Comparison of ENCODE assay signal across 1 cellular context in the genomic region with DNA sequence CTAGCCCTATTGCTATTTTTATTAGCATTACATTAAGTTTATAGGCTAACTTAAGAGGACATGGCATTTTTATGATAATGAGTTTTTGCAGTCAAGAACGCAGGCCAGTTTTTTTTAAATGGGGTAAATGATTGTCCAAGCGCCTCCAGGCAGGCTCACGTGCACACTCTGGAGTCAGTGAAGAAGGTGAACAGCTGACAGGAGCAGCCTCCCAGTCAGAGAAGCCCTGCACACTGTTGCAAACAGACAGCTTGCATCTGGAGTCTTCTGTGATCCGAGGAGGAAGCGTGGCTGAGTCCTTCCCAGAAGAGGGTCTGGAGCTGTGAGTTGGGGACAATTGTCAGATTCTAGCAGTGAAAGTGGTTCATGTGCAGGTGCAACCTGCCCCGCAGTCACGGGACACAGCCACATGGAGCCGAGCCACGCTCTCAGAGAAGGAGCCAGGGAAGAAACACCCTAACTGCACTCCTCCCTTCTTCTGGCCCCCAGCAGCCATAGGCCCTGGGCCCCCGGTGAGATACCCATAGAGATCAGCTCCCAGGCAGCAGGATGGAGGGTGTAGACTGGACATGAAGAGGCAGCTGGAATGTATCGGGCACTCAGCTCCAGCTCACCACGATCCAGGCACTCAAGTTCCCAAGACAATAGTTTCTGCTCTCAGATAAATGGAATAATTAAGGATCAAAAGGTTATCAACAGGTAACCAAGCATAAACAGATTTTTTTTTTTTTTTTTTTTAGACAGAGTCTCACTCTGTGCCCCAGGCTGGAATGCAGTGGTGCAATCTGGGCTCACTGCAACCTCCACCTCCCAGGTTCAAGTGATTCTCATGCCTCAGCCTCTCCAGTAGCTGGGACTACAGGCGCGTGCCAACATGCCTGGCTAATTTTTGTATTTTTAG.
TF ChIP-seq lines count a peak whose summit lies in the region.

No MANE protein-coding gene starts in this region.

TF ChIP-seq in HEK293, 187 proteins besides CTCF, POLR2A, EP300 and RAD21 (continued from another document and continues in another):
- TF ChIP-seq YY1 (tag by site-specific recombination; IDR thresholded peaks at IDR 0.05): no peak
- no peak for TF ChIP-seq ZNF707 (tag by site-specific recombination; IDR thresholded peaks at IDR 0.05)
- no peak for TF ChIP-seq ZNF560 (tag by site-specific recombination; IDR thresholded peaks at IDR 0.05; ENCODE audit: borderline replicate concordance)
- TF ChIP-seq ZNF37A (tag by site-specific recombination; IDR thresholded peaks at IDR 0.05): no peak
- TF ChIP-seq, protein P1, sequence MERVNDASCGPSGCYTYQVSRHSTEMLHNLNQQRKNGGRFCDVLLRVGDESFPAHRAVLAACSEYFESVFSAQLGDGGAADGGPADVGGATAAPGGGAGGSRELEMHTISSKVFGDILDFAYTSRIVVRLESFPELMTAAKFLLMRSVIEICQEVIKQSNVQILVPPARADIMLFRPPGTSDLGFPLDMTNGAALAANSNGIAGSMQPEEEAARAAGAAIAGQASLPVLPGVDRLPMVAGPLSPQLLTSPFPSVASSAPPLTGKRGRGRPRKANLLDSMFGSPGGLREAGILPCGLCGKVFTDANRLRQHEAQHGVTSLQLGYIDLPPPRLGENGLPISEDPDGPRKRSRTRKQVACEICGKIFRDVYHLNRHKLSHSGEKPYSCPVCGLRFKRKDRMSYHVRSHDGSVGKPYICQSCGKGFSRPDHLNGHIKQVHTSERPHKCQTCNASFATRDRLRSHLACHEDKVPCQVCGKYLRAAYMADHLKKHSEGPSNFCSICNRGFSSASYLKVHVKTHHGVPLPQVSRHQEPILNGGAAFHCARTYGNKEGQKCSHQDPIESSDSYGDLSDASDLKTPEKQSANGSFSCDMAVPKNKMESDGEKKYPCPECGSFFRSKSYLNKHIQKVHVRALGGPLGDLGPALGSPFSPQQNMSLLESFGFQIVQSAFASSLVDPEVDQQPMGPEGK (tag by site-specific recombination; IDR thresholded peaks at IDR 0.05): no peak
- TF ChIP-seq ZBTB20 (tag by site-specific recombination; IDR thresholded peaks at IDR 0.05): no peak
- no peak for TF ChIP-seq ZNF48 (tag by site-specific recombination; IDR thresholded peaks at IDR 0.05)
- TF ChIP-seq, protein P2, sequence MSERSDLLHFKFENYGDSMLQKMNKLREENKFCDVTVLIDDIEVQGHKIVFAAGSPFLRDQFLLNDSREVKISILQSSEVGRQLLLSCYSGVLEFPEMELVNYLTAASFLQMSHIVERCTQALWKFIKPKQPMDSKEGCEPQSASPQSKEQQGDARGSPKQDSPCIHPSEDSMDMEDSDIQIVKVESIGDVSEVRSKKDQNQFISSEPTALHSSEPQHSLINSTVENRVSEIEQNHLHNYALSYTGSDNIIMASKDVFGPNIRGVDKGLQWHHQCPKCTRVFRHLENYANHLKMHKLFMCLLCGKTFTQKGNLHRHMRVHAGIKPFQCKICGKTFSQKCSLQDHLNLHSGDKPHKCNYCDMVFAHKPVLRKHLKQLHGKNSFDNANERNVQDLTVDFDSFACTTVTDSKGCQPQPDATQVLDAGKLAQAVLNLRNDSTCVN (tag by site-specific recombination; optimal IDR thresholded peaks at IDR 0.05): peak; percentile 19
- no peak for TF ChIP-seq ZNF354C (tag by site-specific recombination; IDR thresholded peaks at IDR 0.05; ENCODE audit: borderline replicate concordance, low read depth)
- TF ChIP-seq, protein P3, sequence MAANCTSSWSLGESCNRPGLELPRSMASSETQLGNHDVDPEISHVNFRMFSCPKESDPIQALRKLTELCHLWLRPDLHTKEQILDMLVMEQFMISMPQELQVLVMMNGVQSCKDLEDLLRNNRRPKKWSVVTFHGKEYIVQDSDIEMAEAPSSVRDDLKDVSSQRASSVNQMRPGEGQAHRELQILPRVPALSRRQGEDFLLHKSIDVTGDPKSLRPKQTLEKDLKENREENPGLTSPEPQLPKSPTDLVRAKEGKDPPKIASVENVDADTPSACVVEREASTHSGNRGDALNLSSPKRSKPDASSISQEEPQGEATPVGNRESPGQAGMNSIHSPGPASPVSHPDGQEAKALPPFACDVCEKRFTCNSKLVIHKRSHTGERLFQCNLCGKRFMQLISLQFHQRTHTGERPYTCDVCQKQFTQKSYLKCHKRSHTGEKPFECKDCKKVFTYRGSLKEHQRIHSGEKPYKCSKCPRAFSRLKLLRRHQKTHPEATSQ (tag by site-specific recombination; IDR thresholded peaks at IDR 0.05): no peak
- no peak for TF ChIP-seq ZNF23 (tag by site-specific recombination; IDR thresholded peaks at IDR 0.05; ENCODE audit: borderline replicate concordance)
- TF ChIP-seq IKZF3 (tag by site-specific recombination; IDR thresholded peaks at IDR 0.05): 0 out of 2 replicates have a peak, but pooled peaks have one; percentile 7
- TF ChIP-seq, protein P4, sequence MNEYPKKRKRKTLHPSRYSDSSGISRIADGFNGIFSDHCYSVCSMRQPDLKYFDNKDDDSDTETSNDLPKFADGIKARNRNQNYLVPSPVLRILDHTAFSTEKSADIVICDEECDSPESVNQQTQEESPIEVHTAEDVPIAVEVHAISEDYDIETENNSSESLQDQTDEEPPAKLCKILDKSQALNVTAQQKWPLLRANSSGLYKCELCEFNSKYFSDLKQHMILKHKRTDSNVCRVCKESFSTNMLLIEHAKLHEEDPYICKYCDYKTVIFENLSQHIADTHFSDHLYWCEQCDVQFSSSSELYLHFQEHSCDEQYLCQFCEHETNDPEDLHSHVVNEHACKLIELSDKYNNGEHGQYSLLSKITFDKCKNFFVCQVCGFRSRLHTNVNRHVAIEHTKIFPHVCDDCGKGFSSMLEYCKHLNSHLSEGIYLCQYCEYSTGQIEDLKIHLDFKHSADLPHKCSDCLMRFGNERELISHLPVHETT (tag by site-specific recombination; IDR thresholded peaks at IDR 0.05): no peak
- TF ChIP-seq ZNF24 (tag by site-specific recombination; IDR thresholded peaks at IDR 0.05): no peak
- no peak for TF ChIP-seq ZNF302 (tag by site-specific recombination; IDR thresholded peaks at IDR 0.05; ENCODE audit: low read depth)
- TF ChIP-seq ZNF623 (tag by site-specific recombination; IDR thresholded peaks at IDR 0.05): no peak
- TF ChIP-seq ZNF157 (tag by site-specific recombination; IDR thresholded peaks at IDR 0.05): no peak
- TF ChIP-seq FEZF1 (tag by site-specific recombination; IDR thresholded peaks at IDR 0.05): peak; percentile 98
- TF ChIP-seq, protein P5, sequence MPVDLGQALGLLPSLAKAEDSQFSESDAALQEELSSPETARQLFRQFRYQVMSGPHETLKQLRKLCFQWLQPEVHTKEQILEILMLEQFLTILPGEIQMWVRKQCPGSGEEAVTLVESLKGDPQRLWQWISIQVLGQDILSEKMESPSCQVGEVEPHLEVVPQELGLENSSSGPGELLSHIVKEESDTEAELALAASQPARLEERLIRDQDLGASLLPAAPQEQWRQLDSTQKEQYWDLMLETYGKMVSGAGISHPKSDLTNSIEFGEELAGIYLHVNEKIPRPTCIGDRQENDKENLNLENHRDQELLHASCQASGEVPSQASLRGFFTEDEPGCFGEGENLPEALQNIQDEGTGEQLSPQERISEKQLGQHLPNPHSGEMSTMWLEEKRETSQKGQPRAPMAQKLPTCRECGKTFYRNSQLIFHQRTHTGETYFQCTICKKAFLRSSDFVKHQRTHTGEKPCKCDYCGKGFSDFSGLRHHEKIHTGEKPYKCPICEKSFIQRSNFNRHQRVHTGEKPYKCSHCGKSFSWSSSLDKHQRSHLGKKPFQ (tag by site-specific recombination; IDR thresholded peaks at IDR 0.05): peak; percentile 39; the same call in 1 of the 2 replicates
- TF ChIP-seq TCF7L2 (IDR thresholded peaks at IDR 0.05; ENCODE audit: borderline replicate concordance, low read depth, low read length): no peak
- TF ChIP-seq, protein P6, sequence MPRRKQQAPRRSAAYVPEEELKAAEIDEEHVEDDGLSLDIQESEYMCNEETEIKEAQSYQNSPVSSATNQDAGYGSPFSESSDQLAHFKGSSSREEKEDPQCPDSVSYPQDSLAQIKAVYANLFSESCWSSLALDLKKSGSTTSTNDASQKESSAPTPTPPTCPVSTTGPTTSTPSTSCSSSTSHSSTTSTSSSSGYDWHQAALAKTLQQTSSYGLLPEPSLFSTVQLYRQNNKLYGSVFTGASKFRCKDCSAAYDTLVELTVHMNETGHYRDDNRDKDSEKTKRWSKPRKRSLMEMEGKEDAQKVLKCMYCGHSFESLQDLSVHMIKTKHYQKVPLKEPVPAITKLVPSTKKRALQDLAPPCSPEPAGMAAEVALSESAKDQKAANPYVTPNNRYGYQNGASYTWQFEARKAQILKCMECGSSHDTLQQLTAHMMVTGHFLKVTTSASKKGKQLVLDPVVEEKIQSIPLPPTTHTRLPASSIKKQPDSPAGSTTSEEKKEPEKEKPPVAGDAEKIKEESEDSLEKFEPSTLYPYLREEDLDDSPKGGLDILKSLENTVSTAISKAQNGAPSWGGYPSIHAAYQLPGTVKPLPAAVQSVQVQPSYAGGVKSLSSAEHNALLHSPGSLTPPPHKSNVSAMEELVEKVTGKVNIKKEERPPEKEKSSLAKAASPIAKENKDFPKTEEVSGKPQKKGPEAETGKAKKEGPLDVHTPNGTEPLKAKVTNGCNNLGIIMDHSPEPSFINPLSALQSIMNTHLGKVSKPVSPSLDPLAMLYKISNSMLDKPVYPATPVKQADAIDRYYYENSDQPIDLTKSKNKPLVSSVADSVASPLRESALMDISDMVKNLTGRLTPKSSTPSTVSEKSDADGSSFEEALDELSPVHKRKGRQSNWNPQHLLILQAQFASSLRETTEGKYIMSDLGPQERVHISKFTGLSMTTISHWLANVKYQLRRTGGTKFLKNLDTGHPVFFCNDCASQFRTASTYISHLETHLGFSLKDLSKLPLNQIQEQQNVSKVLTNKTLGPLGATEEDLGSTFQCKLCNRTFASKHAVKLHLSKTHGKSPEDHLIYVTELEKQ (tag by site-specific recombination; IDR thresholded peaks at IDR 0.05; ENCODE audit: borderline replicate concordance): peak; percentile 93
- no peak for TF ChIP-seq BCL11A (tag by site-specific recombination; IDR thresholded peaks at IDR 0.05; ENCODE audit: low read depth)
- no peak for TF ChIP-seq ZNF768 (tag by site-specific recombination; IDR thresholded peaks at IDR 0.05)
- TF ChIP-seq ZNF473 (tag by site-specific recombination; IDR thresholded peaks at IDR 0.05): no peak
- no peak for TF ChIP-seq ZBTB21 (tag by site-specific recombination; IDR thresholded peaks at IDR 0.05)
- TF ChIP-seq, protein P7, sequence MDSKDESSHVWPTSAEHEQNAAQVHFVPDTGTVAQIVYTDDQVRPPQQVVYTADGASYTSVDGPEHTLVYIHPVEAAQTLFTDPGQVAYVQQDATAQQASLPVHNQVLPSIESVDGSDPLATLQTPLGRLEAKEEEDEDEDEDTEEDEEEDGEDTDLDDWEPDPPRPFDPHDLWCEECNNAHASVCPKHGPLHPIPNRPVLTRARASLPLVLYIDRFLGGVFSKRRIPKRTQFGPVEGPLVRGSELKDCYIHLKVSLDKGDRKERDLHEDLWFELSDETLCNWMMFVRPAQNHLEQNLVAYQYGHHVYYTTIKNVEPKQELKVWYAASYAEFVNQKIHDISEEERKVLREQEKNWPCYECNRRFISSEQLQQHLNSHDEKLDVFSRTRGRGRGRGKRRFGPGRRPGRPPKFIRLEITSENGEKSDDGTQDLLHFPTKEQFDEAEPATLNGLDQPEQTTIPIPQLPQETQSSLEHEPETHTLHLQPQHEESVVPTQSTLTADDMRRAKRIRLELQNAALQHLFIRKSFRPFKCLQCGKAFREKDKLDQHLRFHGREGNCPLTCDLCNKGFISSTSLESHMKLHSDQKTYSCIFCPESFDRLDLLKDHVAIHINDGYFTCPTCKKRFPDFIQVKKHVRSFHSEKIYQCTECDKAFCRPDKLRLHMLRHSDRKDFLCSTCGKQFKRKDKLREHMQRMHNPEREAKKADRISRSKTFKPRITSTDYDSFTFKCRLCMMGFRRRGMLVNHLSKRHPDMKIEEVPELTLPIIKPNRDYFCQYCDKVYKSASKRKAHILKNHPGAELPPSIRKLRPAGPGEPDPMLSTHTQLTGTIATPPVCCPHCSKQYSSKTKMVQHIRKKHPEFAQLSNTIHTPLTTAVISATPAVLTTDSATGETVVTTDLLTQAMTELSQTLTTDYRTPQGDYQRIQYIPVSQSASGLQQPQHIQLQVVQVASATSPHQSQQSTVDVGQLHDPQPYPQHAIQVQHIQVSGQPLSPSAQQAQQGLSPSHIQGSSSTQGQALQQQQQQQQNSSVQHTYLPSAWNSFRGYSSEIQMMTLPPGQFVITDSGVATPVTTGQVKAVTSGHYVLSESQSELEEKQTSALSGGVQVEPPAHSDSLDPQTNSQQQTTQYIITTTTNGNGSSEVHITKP (tag by site-specific recombination; IDR thresholded peaks at IDR 0.05): peak; percentile 32
- TF ChIP-seq SCRT1 (tag by site-specific recombination; IDR thresholded peaks at IDR 0.05; ENCODE audit: borderline replicate concordance): peak; percentile 92
- TF ChIP-seq, protein P8, sequence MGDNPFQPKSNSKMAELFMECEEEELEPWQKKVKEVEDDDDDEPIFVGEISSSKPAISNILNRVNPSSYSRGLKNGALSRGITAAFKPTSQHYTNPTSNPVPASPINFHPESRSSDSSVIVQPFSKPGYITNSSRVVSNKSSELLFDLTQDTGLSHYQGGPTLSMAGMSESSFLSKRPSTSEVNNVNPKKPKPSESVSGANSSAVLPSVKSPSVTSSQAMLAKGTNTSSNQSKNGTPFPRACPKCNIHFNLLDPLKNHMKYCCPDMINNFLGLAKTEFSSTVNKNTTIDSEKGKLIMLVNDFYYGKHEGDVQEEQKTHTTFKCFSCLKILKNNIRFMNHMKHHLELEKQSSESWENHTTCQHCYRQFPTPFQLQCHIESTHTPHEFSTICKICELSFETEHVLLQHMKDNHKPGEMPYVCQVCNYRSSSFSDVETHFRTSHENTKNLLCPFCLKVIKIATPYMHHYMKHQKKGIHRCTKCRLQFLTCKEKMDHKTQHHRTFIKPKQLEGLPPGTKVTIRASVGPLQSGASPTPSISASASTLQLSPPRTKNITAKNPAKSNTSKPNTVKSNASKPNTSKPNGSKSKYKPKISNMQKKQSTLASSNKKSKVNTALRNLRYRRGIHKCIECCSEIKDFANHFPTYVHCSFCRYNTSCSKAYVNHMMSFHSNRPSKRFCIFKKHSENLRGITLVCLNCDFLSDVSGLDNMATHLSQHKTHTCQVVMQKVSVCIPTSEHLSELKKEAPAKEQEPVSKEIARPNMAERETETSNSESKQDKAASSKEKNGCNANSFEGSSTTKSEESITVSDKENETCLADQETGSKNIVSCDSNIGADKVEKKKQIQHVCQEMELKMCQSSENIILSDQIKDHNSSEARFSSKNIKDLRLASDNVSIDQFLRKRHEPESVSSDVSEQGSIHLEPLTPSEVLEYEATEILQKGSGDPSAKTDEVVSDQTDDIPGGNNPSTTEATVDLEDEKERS (tag by site-specific recombination; IDR thresholded peaks at IDR 0.05): no peak
- TF ChIP-seq, protein P9, sequence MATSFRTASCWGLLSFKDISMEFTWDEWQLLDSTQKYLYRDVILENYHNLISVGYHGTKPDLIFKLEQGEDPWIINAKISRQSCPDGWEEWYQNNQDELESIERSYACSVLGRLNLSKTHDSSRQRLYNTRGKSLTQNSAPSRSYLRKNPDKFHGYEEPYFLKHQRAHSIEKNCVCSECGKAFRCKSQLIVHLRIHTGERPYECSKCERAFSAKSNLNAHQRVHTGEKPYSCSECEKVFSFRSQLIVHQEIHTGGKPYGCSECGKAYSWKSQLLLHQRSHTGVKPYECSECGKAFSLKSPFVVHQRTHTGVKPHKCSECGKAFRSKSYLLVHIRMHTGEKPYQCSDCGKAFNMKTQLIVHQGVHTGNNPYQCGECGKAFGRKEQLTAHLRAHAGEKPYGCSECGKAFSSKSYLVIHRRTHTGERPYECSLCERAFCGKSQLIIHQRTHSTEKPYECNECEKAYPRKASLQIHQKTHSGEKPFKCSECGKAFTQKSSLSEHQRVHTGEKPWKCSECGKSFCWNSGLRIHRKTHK (tag by site-specific recombination; IDR thresholded peaks at IDR 0.05): no peak
- TF ChIP-seq GLI4 (tag by site-specific recombination; IDR thresholded peaks at IDR 0.05): no peak
- TF ChIP-seq ZFP69B (tag by site-specific recombination; IDR thresholded peaks at IDR 0.05): peak; percentile 39; the same call in 1 of the 2 replicates
- TF ChIP-seq ZNF274 (IDR thresholded peaks at IDR 0.05; ENCODE audit: low read length): no peak
- no peak for TF ChIP-seq ZNF274 (tag by site-specific recombination; IDR thresholded peaks at IDR 0.05; ENCODE audit: borderline replicate concordance)
- no peak for TF ChIP-seq ZNF785 (tag by site-specific recombination; IDR thresholded peaks at IDR 0.05)
